ENCODE assay signal across 8 cellular contexts in the genomic region with DNA sequence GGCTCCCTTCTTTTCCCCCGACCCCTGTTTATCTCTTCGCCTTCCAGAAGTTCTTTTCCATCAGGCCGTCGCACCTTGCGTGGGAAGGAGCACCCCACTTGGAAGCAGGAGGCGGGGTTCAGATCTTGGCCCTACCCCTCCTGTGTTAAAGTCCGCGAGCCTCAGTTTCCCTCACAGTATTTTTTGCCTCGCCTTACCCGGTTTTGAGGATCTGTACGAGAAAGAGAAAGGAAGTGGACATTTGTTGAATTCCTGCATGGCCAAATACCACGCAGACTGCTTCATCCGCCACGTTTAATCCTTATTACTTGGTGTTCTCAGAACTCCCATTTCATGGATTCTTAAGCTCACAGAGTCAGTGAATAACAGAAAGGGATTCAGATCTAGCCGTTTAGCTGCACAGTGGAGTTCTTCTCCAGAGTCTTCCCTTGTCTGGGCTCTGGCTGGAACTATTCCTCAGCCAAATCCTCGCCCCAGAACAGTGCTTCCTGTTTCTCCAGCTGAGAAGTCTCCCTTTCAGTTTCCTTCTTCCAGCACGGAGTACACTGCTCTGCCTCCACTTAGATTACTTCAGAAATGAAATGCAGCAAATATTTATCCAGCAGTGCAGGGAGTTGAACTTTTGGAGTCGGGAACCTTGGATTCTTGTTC. TPM values are rescaled to one million over a fixed set of nuclear protein-coding genes. Genes with fewer than 3 reads are reported as not detected.
DNase-seq lines count a peak whose midpoint lies in the region; ATAC-seq lines count a peak whose summit lies in the region.

No MANE protein-coding gene starts in this region.

- no peaks in the 10 kb centered on the region for H3K27me3 ChIP-seq in right cardiac atrium (ENCODE audit: control insufficient read depth, insufficient read depth)

- POLR2A ChIA-PET in activated naive CD8-positive, alpha-beta T cell treated with anti-CD3 and anti-CD28 coated beads, Interleukin-2, amount 10 ng/mL, durations not matched to agents 7 days and 5 days (lab: Charles Lee), result interaction anchor here (0.8 to 3.4 kb wide), 14 partner anchors 12 to 1098 kb away, joined by 3 to 72 read pairs (median 4); a partner anchor contains a TSS

- peaks cover 16% of the 10 kb centered on the region for H3K4me1 Mint-ChIP-seq in activated naive CD8-positive, alpha-beta T cell treated with anti-CD3 and anti-CD28 coated beads, Interleukin-2, amount 10 ng/mL, durations not matched to agents 7 days and 5 days

- H3K9me3 ChIP-seq in right cardiac atrium (ENCODE audit: control insufficient read depth, low read length), result no peaks in the 10 kb centered on the region

- peak overlapping the region; percentile 81 for H3K4me3 Mint-ChIP-seq in activated naive CD8-positive, alpha-beta T cell treated with anti-CD3 and anti-CD28 coated beads, Interleukin-2, amount 10 ng/mL, durations not matched to agents 7 days and 5 days

- H3K27ac ChIP-seq in right cardiac atrium (ENCODE audit: low read length), result peak overlapping the region; percentile 95

- intact Hi-C loops in right cardiac atrium (cut with DNase I), result loop anchor here in 1 of 4 donors (5.0 kb wide), 1 partner anchor 35 kb away; a partner anchor contains a TSS
- intact Hi-C loops in sciatic nerve (cut with DNase I), result no loop called here

- DNase-seq in AML-193 (lab: John Stamatoyannopoulos, UW), result peak; percentile 17 to 22
- no peak for DNase-seq in activated naive CD8-positive, alpha-beta T cell treated with anti-CD3 and anti-CD28 coated beads, Interleukin-2, amount 10 ng/mL, durations not matched to agents 7 days and 5 days
- DNase-seq in right cardiac atrium, result peak; percentile 20 to 62 (median 43)
- no peak for DNase-seq in sciatic nerve (ENCODE audit: low spot score)
- DNase-seq in hippocampal formation (lab: John Stamatoyannopoulos, UW), result no peak
- DNase-seq in GM19240 (ENCODE audit: insufficient read length, low spot score), result no peak

- 7% methylated on average over 18 of the region's 18 CpGs for WGBS in right cardiac atrium

- H3K9me3 Mint-ChIP-seq in activated naive CD8-positive, alpha-beta T cell treated with anti-CD3 and anti-CD28 coated beads, Interleukin-2, amount 10 ng/mL, durations not matched to agents 7 days and 5 days, result no peaks in the 10 kb centered on the region

- H3K27me3 Mint-ChIP-seq in activated naive CD8-positive, alpha-beta T cell treated with anti-CD3 and anti-CD28 coated beads, Interleukin-2, amount 10 ng/mL, durations not matched to agents 7 days and 5 days, result no peaks in the 10 kb centered on the region

- peaks cover 6% of the 10 kb centered on the region for H3K36me3 Mint-ChIP-seq in activated naive CD8-positive, alpha-beta T cell treated with anti-CD3 and anti-CD28 coated beads, Interleukin-2, amount 10 ng/mL, durations not matched to agents 7 days and 5 days

- ATAC-seq in HG03457 (IDR thresholded peaks at IDR 0.05; ENCODE audit: unreplicated experiment) (peak; percentile 7), right cardiac atrium (peak; percentile 69 to 79), sciatic nerve (peak; percentile 77), HG03196 (IDR thresholded peaks at IDR 0.05; ENCODE audit: unreplicated experiment) (no peak)
- ATAC-seq in activated naive CD8-positive, alpha-beta T cell treated with anti-CD3 and anti-CD28 coated beads, Interleukin-2, amount 10 ng/mL, durations not matched to agents 7 days and 5 days (ENCODE audit: low read depth), result no peak

- peak overlapping the region; percentile 81 for H3K27ac Mint-ChIP-seq in activated naive CD8-positive, alpha-beta T cell treated with anti-CD3 and anti-CD28 coated beads, Interleukin-2, amount 10 ng/mL, durations not matched to agents 7 days and 5 days

- H3K4me1 ChIP-seq in right cardiac atrium (ENCODE audit: control insufficient read depth, insufficient read depth, low read length), result no peaks in the 10 kb centered on the region

- H3K4me3 ChIP-seq in right cardiac atrium (ENCODE audit: low read length), result peak overlapping the region; percentile 80

RNA-seq across cellular contexts. Expression of a gene that starts 0.6 kb away (rescaled TPM):
- total RNA-seq in activated naive CD8-positive, alpha-beta T cell treated with anti-CD3 and anti-CD28 coated beads, Interleukin-2, amount 10 ng/mL, durations not matched to agents 7 days and 5 days, result 10 to 100 TPM; 67.8 to 74.5 TPM
- 10 to 100 TPM; 79.7 to 90.4 (median 82.1) TPM for total RNA-seq in right cardiac atrium
- 97.4 TPM for polyA plus RNA-seq in right cardiac atrium
- 82.4 TPM for total RNA-seq in sciatic nerve

RNA-seq across cellular contexts. Expression of a gene that starts 11.2 kb away (rescaled TPM):
- 10 to 100 TPM; 51.6 to 53.4 TPM for total RNA-seq in activated naive CD8-positive, alpha-beta T cell treated with anti-CD3 and anti-CD28 coated beads, Interleukin-2, amount 10 ng/mL, durations not matched to agents 7 days and 5 days
- total RNA-seq in right cardiac atrium, result 10 to 100 TPM; 37.2 to 40.1 (median 39.4) TPM
- polyA plus RNA-seq in right cardiac atrium, result 38.3 TPM
- total RNA-seq in sciatic nerve, result 51.8 TPM

RNA-seq across cellular contexts. Expression of a gene that starts 32.9 kb away (rescaled TPM):
- total RNA-seq in activated naive CD8-positive, alpha-beta T cell treated with anti-CD3 and anti-CD28 coated beads, Interleukin-2, amount 10 ng/mL, durations not matched to agents 7 days and 5 days, result 10 to 100 TPM; 35.1 to 37.3 TPM
- 10 to 100 TPM; 11.6 to 21.7 (median 17.5) TPM for total RNA-seq in right cardiac atrium
- polyA plus RNA-seq in right cardiac atrium, result 19.1 TPM
- total RNA-seq in sciatic nerve, result 11.1 TPM

RNA-seq across cellular contexts. Expression of a gene that starts 33.6 kb away (rescaled TPM):
- total RNA-seq in activated naive CD8-positive, alpha-beta T cell treated with anti-CD3 and anti-CD28 coated beads, Interleukin-2, amount 10 ng/mL, durations not matched to agents 7 days and 5 days, result 100 to 1,000 TPM; 113 to 118 TPM
- total RNA-seq in right cardiac atrium, result 10 to 100 TPM; 32.7 to 44.6 (median 37.1) TPM
- polyA plus RNA-seq in right cardiac atrium, result 59.1 TPM
- total RNA-seq in sciatic nerve, result 59.2 TPM

RNA-seq across cellular contexts. Expression of a gene that starts 36.4 kb away (rescaled TPM):
- 10 to 100 TPM; 49.7 to 50.0 TPM for total RNA-seq in activated naive CD8-positive, alpha-beta T cell treated with anti-CD3 and anti-CD28 coated beads, Interleukin-2, amount 10 ng/mL, durations not matched to agents 7 days and 5 days
- 10 to 100 TPM in 2 of 4 donors, 1 to 10 TPM in 2; 7.3 to 12.8 (median 9.2) TPM for total RNA-seq in right cardiac atrium
- 7.1 TPM for polyA plus RNA-seq in right cardiac atrium
- 30.4 TPM for total RNA-seq in sciatic nerve

Comparison
In these comparisons a context has a peak if more than half of its experiments do, and no peak if none do; other contexts are left out.
1. DNase-seq: peak in AML-193 (2 of 2) and right cardiac atrium (3 of 3); none in activated naive CD8-positive, alpha-beta T cell treated with anti-CD3 and anti-CD28 coated beads, Interleukin-2, amount 10 ng/mL, durations not matched to agents 7 days and 5 days (single experiment), sciatic nerve (single experiment), hippocampal formation (0 of 2) and GM19240 (single experiment).
2. ATAC-seq: peak in HG03457 (single experiment), right cardiac atrium (2 of 2) and sciatic nerve (single experiment); none in activated naive CD8-positive, alpha-beta T cell treated with anti-CD3 and anti-CD28 coated beads, Interleukin-2, amount 10 ng/mL, durations not matched to agents 7 days and 5 days (single experiment) and HG03196 (single experiment).